20 cellular contexts compared by ENCODE assay signal in genomic region chr15:61069369-61070075, GRCh38.
DNase-seq lines count a peak whose midpoint lies in the region; ATAC-seq and TF ChIP-seq lines count a peak whose summit lies in the region.
"Had no signal": no experiment of that assay in that cellular context is flagged by ENCODE, and none has a peak within 500 bp of the region (broad histone marks: within the 10 kb centered on the region; RNA-seq: fewer than 3 reads in every experiment).

No MANE protein-coding gene starts in this region.

- H3K4me2 ChIP-seq in BLaER1 (peak overlapping the region; percentile 47), hepatocyte (peak overlapping the region; percentile 20), neuronal stem cell (ENCODE audit: insufficient read depth, low read length, poor library complexity, severe bottlenecking) (no peak overlapping the region)

- H3K9me3 ChIP-seq in BLaER1 (no peaks in the 10 kb centered on the region), SK-N-MC (ENCODE audit: low read depth, low read length) (no peaks in the 10 kb centered on the region), hepatocyte (ENCODE audit: low read depth) (no peaks in the 10 kb centered on the region), neuronal stem cell (replicated peaks in 1 of 2; ENCODE audit: control insufficient read depth in 2 of 2, insufficient read depth in 1 of 2, low read depth in 1 of 2, low read length in 2 of 2) (no peaks in the 10 kb centered on the region)
- H3K9me3 ChIP-seq: esophagus squamous epithelium, transverse colon had no signal

- no peak overlapping the region for H4K8ac ChIP-seq in neuronal stem cell (ENCODE audit: low read depth, low read length)

- no peaks in the 10 kb centered on the region for H3K79me1 ChIP-seq in neuronal stem cell (ENCODE audit: low read depth, low read length)

- no peaks in the 10 kb centered on the region for H3K79me2 ChIP-seq in hepatocyte

- H3K4me1 ChIP-seq in BLaER1: peaks cover 18% of the 10 kb centered on the region
- peaks cover 7% of the 10 kb centered on the region for H3K4me1 ChIP-seq in hepatocyte (ENCODE audit: insufficient read depth)
- H3K4me1 ChIP-seq in neuronal stem cell (ENCODE audit: control insufficient read depth in 2 of 2, insufficient read depth in 1 of 2, low read depth in 1 of 2, low read length in 2 of 2): peaks cover 0 to 2% of the 10 kb centered on the region in 2 donors

- TF ChIP-seq CTCF in hepatocyte (IDR thresholded peaks at IDR 0.05; ENCODE audit: poor library complexity): no peak
- TF ChIP-seq CTCF in GM13976 (IDR thresholded peaks at IDR 0.05; ENCODE audit: borderline replicate concordance, control extremely low read depth, extremely low read depth, insufficient read depth, missing control alignments): no peak

- H3K9me2 ChIP-seq in hepatocyte (replicated peaks; ENCODE audit: insufficient read depth): no peaks in the 10 kb centered on the region

- no peak overlapping the region for H3K23ac ChIP-seq in neuronal stem cell (ENCODE audit: low read depth, low read length, poor library complexity)

- H2BK15ac ChIP-seq in neuronal stem cell (ENCODE audit: low read length): no peak overlapping the region

- H2BK12ac ChIP-seq in neuronal stem cell (ENCODE audit: low read length): no peak overlapping the region

- H3K27ac ChIP-seq in BLaER1 (no peak overlapping the region), SK-N-MC (no peak overlapping the region; the same call in 1 of the 2 replicates), hepatocyte (no peak overlapping the region), neuronal stem cell (replicated peaks; ENCODE audit: low read length) (no peak overlapping the region)
- H3K27ac ChIP-seq: coronary artery, esophagus squamous epithelium, transverse colon, VCaP had no signal

- peak; percentile 51 for DNase-seq in NCI-H1092 (lab: John Stamatoyannopoulos, UW)
- no peak for DNase-seq in SK-N-MC (ENCODE audit: low read depth, low spot score)
- DNase-seq in hepatocyte (ENCODE audit: low spot score): no peak
- no peak for DNase-seq in left colon
- no peak for DNase-seq in GM13976 (ENCODE audit: low spot score)
- DNase-seq in neuronal stem cell (ENCODE audit: low spot score): no peak
- DNase-seq: activated CD8-positive, alpha-beta memory T cell treated with anti-CD3 and anti-CD28 coated beads for 24 hours; activated effector memory CD4-positive, alpha-beta T cell treated with Interleukin-2 at 50 U/mL for 16 hours; aorta; DND-41; esophagus squamous epithelium; GOT3; naive thymus-derived CD8-positive, alpha-beta T cell; stimulated activated CD4-positive, alpha-beta T cell treated with anti-CD3 and anti-CD28 coated beads, Interleukin-4, amount 100 ng/mL, for 4 hours; SW 1271; transverse colon had no signal

- no peak overlapping the region for H3K18ac ChIP-seq in neuronal stem cell (ENCODE audit: low read length)

- in situ Hi-C loops in GM13976 (cut with MboI; ENCODE audit: low sequenced_read_pairs, unreplicated experiment): no loop called here

- H2BK5ac ChIP-seq in neuronal stem cell (ENCODE audit: low read length): no peak overlapping the region

- intact Hi-C loops in left colon (cut with DNase I, micrococcal nuclease): no loop called here

- no peak overlapping the region for H2AFZ ChIP-seq in hepatocyte
- H2AFZ ChIP-seq in neuronal stem cell (ENCODE audit: low read length): no peak overlapping the region

- WGBS in hepatocyte (ENCODE audit: low lambda C conversion rate, missing lambda C conversion rate): 24% methylated on average over 7 of the region's 7 CpGs
- no CpG with 5 or more reads among the region's 7 CpGs for WGBS in neuronal stem cell (ENCODE audit: extremely low coverage in 2 of 2, insufficient read length in 2 of 2, insufficient replicate concordance in 1 of 2), 2 donors

- no peaks in the 10 kb centered on the region for H3K36me3 ChIP-seq in BLaER1
- no peaks in the 10 kb centered on the region for H3K36me3 ChIP-seq in SK-N-MC (ENCODE audit: insufficient read depth, low read length)
- H3K36me3 ChIP-seq in hepatocyte (replicated peaks; ENCODE audit: insufficient read depth, low read depth): no peaks in the 10 kb centered on the region
- no peaks in the 10 kb centered on the region for H3K36me3 ChIP-seq in neuronal stem cell (replicated peaks in 1 of 2; ENCODE audit: control insufficient read depth in 2 of 2, insufficient read depth in 2 of 2, low read length in 2 of 2)
- H3K36me3 ChIP-seq: esophagus squamous epithelium, transverse colon had no signal

- no peak overlapping the region for H3K14ac ChIP-seq in neuronal stem cell (ENCODE audit: low read length)

- H3K4ac ChIP-seq in neuronal stem cell (ENCODE audit: low read length): no peak overlapping the region

- H2AK5ac ChIP-seq in neuronal stem cell (ENCODE audit: low read depth, low read length): no peak overlapping the region

- H4K20me1 ChIP-seq in BLaER1 (no peaks in the 10 kb centered on the region), hepatocyte (ENCODE audit: insufficient read depth, poor library complexity, severe bottlenecking) (no peaks in the 10 kb centered on the region)

- H3K9ac ChIP-seq in BLaER1 (no peak overlapping the region), SK-N-MC (ENCODE audit: insufficient read length) (no peak overlapping the region), neuronal stem cell (ENCODE audit: low read depth, low read length, poor library complexity) (no peak overlapping the region)

- no peak for ATAC-seq in left colon
- ATAC-seq in GM18502 (IDR thresholded peaks at IDR 0.05; ENCODE audit: poor library complexity, unreplicated experiment): no peak
- ATAC-seq: naive thymus-derived CD8-positive, alpha-beta T cell had no signal

- no peak overlapping the region for H2BK120ac ChIP-seq in neuronal stem cell (ENCODE audit: low read depth, low read length)

- no peak overlapping the region for H4K91ac ChIP-seq in neuronal stem cell (ENCODE audit: low read depth, low read length, poor library complexity)

- H3K27me3 ChIP-seq in BLaER1 (no peaks in the 10 kb centered on the region), hepatocyte (no peaks in the 10 kb centered on the region), neuronal stem cell (ENCODE audit: control insufficient read depth in 3 of 3, insufficient read depth in 3 of 3, low read depth in 1 of 3, low read length in 3 of 3) (no peaks in the 10 kb centered on the region)
- H3K27me3 ChIP-seq: esophagus squamous epithelium, transverse colon had no signal

- H3K4me3 ChIP-seq in BLaER1 (no peak overlapping the region), SK-N-MC (peak overlapping the region; percentile 34), hepatocyte (no peak overlapping the region), neuronal stem cell (ENCODE audit: low read length in 2 of 2) (no peak overlapping the region)
- H3K4me3 ChIP-seq: coronary artery, esophagus squamous epithelium, transverse colon had no signal
